In genomic region chr15:101489236-101489632, GRCh38 we compare ENCODE assay signal across 8 cellular contexts. TPM values are rescaled to one million over a fixed set of nuclear protein-coding genes. Genes with fewer than 3 reads are reported as not detected.
DNase-seq lines count a peak whose midpoint lies in the region; ATAC-seq and TF ChIP-seq lines count a peak whose summit lies in the region.

No MANE protein-coding gene starts in this region.

- no peak overlapping the region for H3K27ac ChIP-seq in SJSA1
- peak overlapping the region; percentile 70 for H3K27ac ChIP-seq in left ventricle myocardium inferior (replicated peaks)
- no peak overlapping the region for H3K27ac ChIP-seq in transverse colon

- no peak for TF ChIP-seq EP300 in transverse colon (IDR thresholded peaks at IDR 0.05; ENCODE audit: low read depth)

- intact Hi-C loops in left ventricle myocardium inferior (cut with micrococcal nuclease) (no loop called here), transverse colon (cut with DNase I; ENCODE audit: low total_unique reads) (no loop called here)

- TF ChIP-seq CTCF in left ventricle myocardium inferior (IDR thresholded peaks at IDR 0.05; ENCODE audit: borderline replicate concordance) (no peak), transverse colon (IDR thresholded peaks at IDR 0.05) (no peak)

- peaks cover 7% of the 10 kb centered on the region; the same call in 1 of the 2 replicates for H3K4me1 ChIP-seq in SJSA1 (replicated peaks)
- H3K4me1 ChIP-seq in left ventricle myocardium inferior = peaks cover 36% of the 10 kb centered on the region
- peaks cover 0 to 10% (median 7%) of the 10 kb centered on the region in 4 donors for H3K4me1 ChIP-seq in transverse colon

- DNase-seq in activated T-cell treated with anti-CD3 and anti-CD28 coated beads, Interleukin-2, amount 50 U/mL, for 4 hours = no peak
- DNase-seq in activated T-cell treated with anti-CD3 and anti-CD28 coated beads for 4 hours (no peak), SJSA1 (ENCODE audit: low read depth in 1 of 2, low spot score in 2 of 2) (no peak), left ventricle myocardium inferior (peak; percentile 60), transverse colon (peak; percentile 60), AG20443 (ENCODE audit: low spot score) (no peak), mesenteric fat pad (ENCODE audit: low spot score) (no peak), NCI-H1092 (lab: John Stamatoyannopoulos, UW) (no peak)

- H3K36me3 Mint-ChIP-seq in activated T-cell treated with anti-CD3 and anti-CD28 coated beads, Interleukin-2, amount 50 U/mL, for 4 hours (ENCODE audit: insufficient read depth) = no peaks in the 10 kb centered on the region

- in situ Hi-C loops in transverse colon (cut with MboI; ENCODE audit: low pct_ligation_motif_present in 1 of 4, low pct_unique_long_range_greater_than_20kb in 1 of 4, low sequenced_read_pairs in 3 of 4) = loop anchor here in 1 of 4 donors (25.0 kb wide), 1 partner anchor 177 kb away; no protein-coding TSS in a partner anchor

- H3K36me3 ChIP-seq in SJSA1 = no peaks in the 10 kb centered on the region
- peaks cover 6% of the 10 kb centered on the region for H3K36me3 ChIP-seq in left ventricle myocardium inferior
- no peaks in the 10 kb centered on the region for H3K36me3 ChIP-seq in transverse colon

- peaks cover 5% of the 10 kb centered on the region for H3K4me1 Mint-ChIP-seq in activated T-cell treated with anti-CD3 and anti-CD28 coated beads, Interleukin-2, amount 50 U/mL, for 4 hours (ENCODE audit: low read depth)

- H3K9me3 Mint-ChIP-seq in activated T-cell treated with anti-CD3 and anti-CD28 coated beads, Interleukin-2, amount 50 U/mL, for 4 hours = no peaks in the 10 kb centered on the region

- H3K4me3 ChIP-seq in SJSA1 (peak overlapping the region; percentile 33), left ventricle myocardium inferior (peak overlapping the region; percentile 69), transverse colon (peak overlapping the region in 3 of 4 donors; percentile 45 to 54 (median 49))

- TF ChIP-seq POLR2A in transverse colon (IDR thresholded peaks at IDR 0.05) = no peak

- H3K4me3 Mint-ChIP-seq in activated T-cell treated with anti-CD3 and anti-CD28 coated beads, Interleukin-2, amount 50 U/mL, for 4 hours = no peak overlapping the region

- WGBS in transverse colon (ENCODE audit: low coverage in 1 of 2), 2 donors = no CpG with 5 or more reads among the region's 70 CpGs

- H3K27me3 ChIP-seq in SJSA1 (replicated peaks) = peaks cover 30% of the 10 kb centered on the region
- H3K27me3 ChIP-seq in left ventricle myocardium inferior (ENCODE audit: low read depth) = peaks cover 37% of the 10 kb centered on the region
- H3K27me3 ChIP-seq in transverse colon = peaks cover 16% of the 10 kb centered on the region

- no peaks in the 10 kb centered on the region for H3K9me3 ChIP-seq in SJSA1 (replicated peaks)
- H3K9me3 ChIP-seq in left ventricle myocardium inferior (replicated peaks) = no peaks in the 10 kb centered on the region
- no peaks in the 10 kb centered on the region for H3K9me3 ChIP-seq in transverse colon

- ATAC-seq in activated T-cell treated with anti-CD3 and anti-CD28 coated beads, Interleukin-2, amount 50 U/mL, for 4 hours = peak; percentile 56 to 63

- peaks cover 44% of the 10 kb centered on the region for H3K27me3 Mint-ChIP-seq in activated T-cell treated with anti-CD3 and anti-CD28 coated beads, Interleukin-2, amount 50 U/mL, for 4 hours (ENCODE audit: low read depth)

RNA-seq across cellular contexts. Expression of gene PCSK6, which starts 0.3 kb away (rescaled TPM):
- under 1 TPM; 0.53 to 0.83 (median 0.65) TPM for total RNA-seq in activated T-cell treated with anti-CD3 and anti-CD28 coated beads, Interleukin-2, amount 50 U/mL, for 4 hours
- 0.44 and 1.7 TPM in 2 replicates for total RNA-seq in SJSA1 (2014; rRNA removed; shearing (Covaris generic))
- total RNA-seq in left ventricle myocardium inferior (28.6 TPM), transverse colon (100 to 1,000 TPM in 1 of 4 donors, 10 to 100 TPM in 3; 20.3 to 119 (median 49.7) TPM), mesenteric fat pad (16.9 TPM)

Comparison
In these comparisons a context has a peak if more than half of its experiments do, and no peak if none do; other contexts are left out.
1. DNase-seq: peak in left ventricle myocardium inferior (single experiment) and transverse colon (single experiment); none in activated T-cell treated with anti-CD3 and anti-CD28 coated beads, Interleukin-2, amount 50 U/mL, for 4 hours (single experiment), activated T-cell treated with anti-CD3 and anti-CD28 coated beads for 4 hours (single experiment), SJSA1 (0 of 2), AG20443 (single experiment), mesenteric fat pad (single experiment) and NCI-H1092 (single experiment).
2. Peak in every context shown above with its lines, with median percentiles within 50 percentile points of each other: H3K4me3 ChIP-seq.